9 cellular contexts compared by ENCODE assay signal in genomic region chr12:120115066-120115465, GRCh38. TPM values are rescaled to one million over a fixed set of nuclear protein-coding genes. Genes with fewer than 3 reads are reported as not detected.
A peak's percentile ranks its signal among the peaks of the same experiment; 100 is the strongest.
DNase-seq lines count a peak whose midpoint lies in the region; ATAC-seq and TF ChIP-seq lines count a peak whose summit lies in the region.
"Had no signal": no experiment of that assay in that cellular context is flagged by ENCODE, and none has a peak within 500 bp of the region (broad histone marks: within the 10 kb centered on the region; RNA-seq: fewer than 3 reads in every experiment).

No MANE protein-coding gene starts in this region.

- H3K36me3 ChIP-seq in Peyer's patch (peaks cover 0 to 19% (median 0%) of the 10 kb centered on the region in 3 donors), rectal smooth muscle tissue (ENCODE audit: control insufficient read depth, insufficient read depth, low read length) (no peaks in the 10 kb centered on the region)

- H3K9ac ChIP-seq in rectal smooth muscle tissue (ENCODE audit: low read length) = no peak overlapping the region

- DNase-seq in GM03348 (ENCODE audit: low spot score) (peak; percentile 17), Peyer's patch (no peak), epithelial cell of esophagus (ENCODE audit: low read depth) (no peak), NCI-H345 treated with DMSO at 0.1 percent for 48 hours (lab: John Stamatoyannopoulos, UW; ENCODE audit: unreplicated experiment) (no peak), KG1 (lab: John Stamatoyannopoulos, UW) (no peak)
- DNase-seq: SW 1271 had no signal

- ATAC-seq in HG03159 (IDR thresholded peaks at IDR 0.05; ENCODE audit: unreplicated experiment) = no peak
- ATAC-seq in HG02970 (IDR thresholded peaks at IDR 0.05; ENCODE audit: low FRiP score, unreplicated experiment) = no peak

- H3K4me3 ChIP-seq in Peyer's patch = peak overlapping the region in 3 of 4 donors; percentile 66 to 98 (median 86)
- H3K4me3 ChIP-seq in epithelial cell of esophagus (ENCODE audit: low read length) = peak overlapping the region; percentile 89
- peak overlapping the region; percentile 82 for H3K4me3 ChIP-seq in rectal smooth muscle tissue (ENCODE audit: low read length)

- no peaks in the 10 kb centered on the region for H3K9me3 ChIP-seq in Peyer's patch

- TF ChIP-seq POLR2A in Peyer's patch (IDR thresholded peaks at IDR 0.05) = no peak

- peaks cover 0 to 53% (median 20%) of the 10 kb centered on the region in 4 donors for H3K4me1 ChIP-seq in Peyer's patch
- peaks cover 29% of the 10 kb centered on the region for H3K4me1 ChIP-seq in rectal smooth muscle tissue (ENCODE audit: control insufficient read depth, insufficient read depth, low read length)

- H3K27me3 ChIP-seq in Peyer's patch = no peaks in the 10 kb centered on the region
- H3K27me3 ChIP-seq in rectal smooth muscle tissue (ENCODE audit: control insufficient read depth, insufficient read depth, low read length) = no peaks in the 10 kb centered on the region

- TF ChIP-seq CTCF in Peyer's patch (IDR thresholded peaks at IDR 0.05) (no peak), epithelial cell of esophagus (IDR thresholded peaks at IDR 0.05; ENCODE audit: insufficient read depth, low read depth, low read length, missing control alignments) (no peak)

- H3K27ac ChIP-seq in Peyer's patch = no peak overlapping the region
- no peak overlapping the region for H3K27ac ChIP-seq in rectal smooth muscle tissue (ENCODE audit: low read depth, low read length)

RNA-seq across cellular contexts. Expression of gene RAB35, which starts 1.5 kb away (rescaled TPM):
- total RNA-seq in Peyer's patch = 10 to 100 TPM; 16.6 to 22.5 (median 19.1) TPM
